Comparison of ENCODE assay signal across 8 cellular contexts in genomic region chr17:18025596-18026407, GRCh38. TPM values are rescaled to one million over a fixed set of nuclear protein-coding genes. Genes with fewer than 3 reads are reported as not detected.
DNase-seq lines count a peak whose midpoint lies in the region; ATAC-seq and TF ChIP-seq lines count a peak whose summit lies in the region.

No MANE protein-coding gene starts in this region.

- no peak for TF ChIP-seq CTCF in brain (conservative IDR thresholded peaks at IDR 0.05)
- TF ChIP-seq CTCF in testis (IDR thresholded peaks at IDR 0.05), result no peak

- no peak overlapping the region for H3K4me3 ChIP-seq in testis

- peak overlapping the region; percentile 25 for H3K27ac Mint-ChIP-seq in activated CD4-positive, alpha-beta T cell treated with anti-CD3 and anti-CD28 coated beads, Interleukin-2, amount 10 ng/mL, durations not matched to agents 7 days and 5 days
- peak overlapping the region in 4 of 5 experiments; percentile 65 to 89 (median 82) for H3K27ac Mint-ChIP-seq in brain

- no peaks in the 10 kb centered on the region for H3K27me3 ChIP-seq in testis

- 93 to 96% methylated on average over 8 to 11 of the region's 11 CpGs for WGBS in testis, 2 donors

- peaks cover 19% of the 10 kb centered on the region for H3K4me1 Mint-ChIP-seq in activated CD4-positive, alpha-beta T cell treated with anti-CD3 and anti-CD28 coated beads, Interleukin-2, amount 10 ng/mL, durations not matched to agents 7 days and 5 days
- peaks cover 37% of the 10 kb centered on the region for H3K4me1 Mint-ChIP-seq in brain

- H3K36me3 Mint-ChIP-seq in activated CD4-positive, alpha-beta T cell treated with anti-CD3 and anti-CD28 coated beads, Interleukin-2, amount 10 ng/mL, durations not matched to agents 7 days and 5 days (ENCODE audit: low read depth), result peaks cover 19% of the 10 kb centered on the region
- peaks cover 19% of the 10 kb centered on the region for H3K36me3 Mint-ChIP-seq in brain

- H3K4me3 Mint-ChIP-seq in activated CD4-positive, alpha-beta T cell treated with anti-CD3 and anti-CD28 coated beads, Interleukin-2, amount 10 ng/mL, durations not matched to agents 7 days and 5 days, result no peak overlapping the region
- peak overlapping the region in 1 of 5 experiments; percentile 32 for H3K4me3 Mint-ChIP-seq in brain

- POLR2A ChIA-PET in activated CD4-positive, alpha-beta T cell treated with anti-CD3 and anti-CD28 coated beads, Interleukin-2, amount 10 ng/mL, durations not matched to agents 7 days and 5 days (lab: Charles Lee), result no interaction called here

- ATAC-seq in HG03432 (IDR thresholded peaks at IDR 0.05; ENCODE audit: unreplicated experiment), result peak; percentile 64

- no peaks in the 10 kb centered on the region for H3K4me1 ChIP-seq in testis

- no peaks in the 10 kb centered on the region for H3K9me3 Mint-ChIP-seq in activated CD4-positive, alpha-beta T cell treated with anti-CD3 and anti-CD28 coated beads, Interleukin-2, amount 10 ng/mL, durations not matched to agents 7 days and 5 days
- no peaks in the 10 kb centered on the region for H3K9me3 Mint-ChIP-seq in brain

- no peak overlapping the region for H3K27ac ChIP-seq in testis

- peak; percentile 18 for DNase-seq in activated CD4-positive, alpha-beta T cell treated with anti-CD3 and anti-CD28 coated beads, Interleukin-2, amount 10 ng/mL, durations not matched to agents 7 days and 5 days
- DNase-seq in activated CD4-positive, alpha-beta T cell treated with anti-CD3 and anti-CD28 coated beads for 1 hour, result no peak
- DNase-seq in stimulated activated CD8-positive, alpha-beta memory T cell treated with anti-CD3 and anti-CD28 coated beads, Interleukin-15, amount 100 ng/mL, for 48 hours (ENCODE audit: low read depth in 2 of 2), result peak; percentile 10 to 11
- DNase-seq in NCI-H1694 treated with DMSO at 0.1 percent for 48 hours (lab: John Stamatoyannopoulos, UW) (no peak), RPMI8226 (no peak), testis (no peak)

- intact Hi-C loops in testis (cut with DNase I; ENCODE audit: low total_unique reads), result no loop called here

- H3K9me3 ChIP-seq in testis, result no peaks in the 10 kb centered on the region

- no peaks in the 10 kb centered on the region for H3K36me3 ChIP-seq in testis (ENCODE audit: low read depth, missing control alignments)

- TF ChIP-seq POLR2A in testis (IDR thresholded peaks at IDR 0.05), result no peak

- H3K27me3 Mint-ChIP-seq in activated CD4-positive, alpha-beta T cell treated with anti-CD3 and anti-CD28 coated beads, Interleukin-2, amount 10 ng/mL, durations not matched to agents 7 days and 5 days, result no peaks in the 10 kb centered on the region
- no peaks in the 10 kb centered on the region for H3K27me3 Mint-ChIP-seq in brain

- CTCF ChIA-PET in activated CD4-positive, alpha-beta T cell treated with anti-CD3 and anti-CD28 coated beads, Interleukin-2, amount 10 ng/mL, durations not matched to agents 7 days and 5 days (lab: Charles Lee), result interaction anchor here (0.9 to 2.1 kb wide), 8 partner anchors 8 to 291 kb away, joined by 3 to 10 read pairs (median 4); no protein-coding TSS in a partner anchor

RNA-seq across cellular contexts. Expression of gene ATPAF2, which starts 13.2 kb away (rescaled TPM):
- 10 to 100 TPM; 27.0 to 32.4 TPM for total RNA-seq in activated CD4-positive, alpha-beta T cell treated with anti-CD3 and anti-CD28 coated beads, Interleukin-2, amount 10 ng/mL, durations not matched to agents 7 days and 5 days
- polyA plus RNA-seq in brain (ENCODE audit: insufficient read depth, low read depth, low replicate concordance) (41.0 TPM), testis (ENCODE audit: insufficient read depth, low read depth, low replicate concordance) (59.9 TPM)
- 10 to 100 TPM; 42.6 to 63.3 TPM for total RNA-seq in testis

RNA-seq across cellular contexts. Expression of gene GID4, which starts 13.4 kb away (rescaled TPM):
- 1 to 10 TPM; 8.6 to 8.8 TPM for total RNA-seq in activated CD4-positive, alpha-beta T cell treated with anti-CD3 and anti-CD28 coated beads, Interleukin-2, amount 10 ng/mL, durations not matched to agents 7 days and 5 days
- 9.5 TPM for polyA plus RNA-seq in brain (ENCODE audit: insufficient read depth, low read depth, low replicate concordance)
- 10 to 100 TPM; 28.6 to 36.1 TPM for total RNA-seq in testis
- polyA plus RNA-seq in testis (ENCODE audit: insufficient read depth, low read depth, low replicate concordance), result 88.3 TPM

RNA-seq across cellular contexts. Expression of gene DRC3, which starts 53.1 kb away (rescaled TPM):
- total RNA-seq in activated CD4-positive, alpha-beta T cell treated with anti-CD3 and anti-CD28 coated beads, Interleukin-2, amount 10 ng/mL, durations not matched to agents 7 days and 5 days, result under 1 TPM in 1 of 2 experiments, not detected in 1; 0.06 TPM
- polyA plus RNA-seq in brain (ENCODE audit: insufficient read depth, low read depth, low replicate concordance) (7.1 TPM), testis (ENCODE audit: insufficient read depth, low read depth, low replicate concordance) (57.4 TPM)
- 10 to 100 TPM; 21.6 to 22.1 TPM for total RNA-seq in testis

RNA-seq across cellular contexts. Expression of gene TOM1L2, which starts 53.6 kb away (rescaled TPM):
- total RNA-seq in activated CD4-positive, alpha-beta T cell treated with anti-CD3 and anti-CD28 coated beads, Interleukin-2, amount 10 ng/mL, durations not matched to agents 7 days and 5 days, result 10 to 100 TPM; 29.5 to 32.0 TPM
- polyA plus RNA-seq in brain (ENCODE audit: insufficient read depth, low read depth, low replicate concordance), result 59.9 TPM
- 100 to 1,000 TPM; 218 to 221 TPM for total RNA-seq in testis
- polyA plus RNA-seq in testis (ENCODE audit: insufficient read depth, low read depth, low replicate concordance), result 92.4 TPM

Comparison
In these comparisons a context has a peak if more than half of its experiments do, and no peak if none do; other contexts are left out.
1. DNase-seq: peak in activated CD4-positive, alpha-beta T cell treated with anti-CD3 and anti-CD28 coated beads, Interleukin-2, amount 10 ng/mL, durations not matched to agents 7 days and 5 days (single experiment) and stimulated activated CD8-positive, alpha-beta memory T cell treated with anti-CD3 and anti-CD28 coated beads, Interleukin-15, amount 100 ng/mL, for 48 hours (2 of 2); none in activated CD4-positive, alpha-beta T cell treated with anti-CD3 and anti-CD28 coated beads for 1 hour (single experiment), NCI-H1694 treated with DMSO at 0.1 percent for 48 hours (single experiment), RPMI8226 (single experiment) and testis (single experiment).
2. RNA of gene DRC3, which starts 53.1 kb away (total RNA-seq): 21.6 to 22.1 TPM in testis; 0.06 TPM in activated CD4-positive, alpha-beta T cell treated with anti-CD3 and anti-CD28 coated beads, Interleukin-2, amount 10 ng/mL, durations not matched to agents 7 days and 5 days; every median in the first group is over 10 times any median in the second.